15 cellular contexts compared by ENCODE assay signal in genomic region chr9:34662544-34663295, GRCh38. TPM values are rescaled to one million over a fixed set of nuclear protein-coding genes. Genes with fewer than 3 reads are reported as not detected.
A peak's percentile ranks its signal among the peaks of the same experiment; 100 is the strongest.
DNase-seq lines count a peak whose midpoint lies in the region; ATAC-seq and TF ChIP-seq lines count a peak whose summit lies in the region.
"Had no signal": no experiment of that assay in that cellular context is flagged by ENCODE, and none has a peak within 500 bp of the region (broad histone marks: within the 10 kb centered on the region; RNA-seq: fewer than 3 reads in every experiment).

CCL27 (minus strand) TSS chr9:34662657; CDS start chr9:34662633, 24 bp downstream.

- H3K4me1 Mint-ChIP-seq in activated naive CD8-positive, alpha-beta T cell treated with anti-CD3 and anti-CD28 coated beads for 36 hours = peaks cover 25% of the 10 kb centered on the region

- peak within 1 kb of the TSS; percentile 30 for H3K27ac Mint-ChIP-seq in activated naive CD8-positive, alpha-beta T cell treated with anti-CD3 and anti-CD28 coated beads for 36 hours

- peak within 1 kb of the TSS; percentile 98 for H3K27ac ChIP-seq in left ventricle myocardium inferior (replicated peaks)
- H3K27ac ChIP-seq in hepatocyte = no peak within 1 kb of the TSS
- no peak within 1 kb of the TSS for H3K27ac ChIP-seq in vagina
- H3K27ac ChIP-seq: thyroid gland had no signal

- 91% methylated on average over 4 of the region's 4 CpGs for WGBS in hepatocyte (ENCODE audit: low lambda C conversion rate, missing lambda C conversion rate)

- no peak for TF ChIP-seq CTCF in left ventricle myocardium inferior (IDR thresholded peaks at IDR 0.05; ENCODE audit: borderline replicate concordance)
- no peak for TF ChIP-seq CTCF in hepatocyte (IDR thresholded peaks at IDR 0.05; ENCODE audit: poor library complexity)
- TF ChIP-seq CTCF in vagina (IDR thresholded peaks at IDR 0.05) = no peak

- no peaks in the 10 kb centered on the region for H3K9me3 Mint-ChIP-seq in activated naive CD8-positive, alpha-beta T cell treated with anti-CD3 and anti-CD28 coated beads for 36 hours
- H3K9me3 Mint-ChIP-seq: natural killer cell treated with Interleukin-12 subunit alpha and Interleukin-12 subunit beta and Interleukin-15 and Interleukin-18, amount 100 ng/mL, for 72 hours had no signal

- no peak within 1 kb of the TSS for H3K4me3 Mint-ChIP-seq in activated naive CD8-positive, alpha-beta T cell treated with anti-CD3 and anti-CD28 coated beads for 36 hours
- H3K4me3 Mint-ChIP-seq: natural killer cell treated with Interleukin-12 subunit alpha and Interleukin-12 subunit beta and Interleukin-15 and Interleukin-18, amount 100 ng/mL, for 72 hours had no signal

- H3K4me2 ChIP-seq in hepatocyte = no peak within 1 kb of the TSS

- H3K36me3 ChIP-seq in left ventricle myocardium inferior = peaks cover 22% of the 10 kb centered on the region
- no peaks in the 10 kb centered on the region for H3K36me3 ChIP-seq in hepatocyte (replicated peaks; ENCODE audit: insufficient read depth, low read depth)
- no peaks in the 10 kb centered on the region for H3K36me3 ChIP-seq in vagina
- H3K36me3 ChIP-seq: thyroid gland had no signal

- no peak for TF ChIP-seq POLR2A in vagina (IDR thresholded peaks at IDR 0.05)

- no peaks in the 10 kb centered on the region for H3K9me2 ChIP-seq in hepatocyte (replicated peaks; ENCODE audit: insufficient read depth)

- H3K9me3 ChIP-seq in left ventricle myocardium inferior (replicated peaks) (no peaks in the 10 kb centered on the region), hepatocyte (ENCODE audit: low read depth) (no peaks in the 10 kb centered on the region), vagina (no peaks in the 10 kb centered on the region)
- H3K9me3 ChIP-seq: thyroid gland had no signal

- intact Hi-C loops in left ventricle myocardium inferior (cut with micrococcal nuclease) (no loop called here), Right ventricle myocardium inferior (cut with DNase I) (no loop called here), vagina (cut with DNase I) (no loop called here)

- no peak within 1 kb of the TSS for H3K4me3 ChIP-seq in left ventricle myocardium inferior
- no peak within 1 kb of the TSS for H3K4me3 ChIP-seq in hepatocyte
- no peak within 1 kb of the TSS for H3K4me3 ChIP-seq in vagina
- H3K4me3 ChIP-seq: thyroid gland had no signal

- H3K27me3 Mint-ChIP-seq in activated naive CD8-positive, alpha-beta T cell treated with anti-CD3 and anti-CD28 coated beads for 36 hours = no peaks in the 10 kb centered on the region
- H3K27me3 Mint-ChIP-seq: natural killer cell treated with Interleukin-12 subunit alpha and Interleukin-12 subunit beta and Interleukin-15 and Interleukin-18, amount 100 ng/mL, for 72 hours had no signal

- DNase-seq in left ventricle myocardium inferior (no peak), Right ventricle myocardium inferior (ENCODE audit: missing footprints) (no peak), hepatocyte (ENCODE audit: low spot score) (peak; percentile 4), vagina (ENCODE audit: extremely low spot score in 2 of 2) (no peak), NCI-H345 treated with DMSO at 0.1 percent for 48 hours (lab: John Stamatoyannopoulos, UW; ENCODE audit: unreplicated experiment) (no peak)
- no peak for DNase-seq in activated naive CD8-positive, alpha-beta T cell treated with anti-CD3 and anti-CD28 coated beads for 36 hours
- no peak for DNase-seq in stimulated activated CD4-positive, alpha-beta T cell treated with anti-CD3 and anti-CD28 coated beads, Interleukin-4, amount 100 ng/mL, for 24 hours
- DNase-seq: foreskin fibroblast, KBM-7, NCI-H1417, retina, thyroid gland had no signal

- H3K27me3 ChIP-seq in left ventricle myocardium inferior (ENCODE audit: low read depth) = no peaks in the 10 kb centered on the region
- H3K27me3 ChIP-seq in hepatocyte = no peaks in the 10 kb centered on the region
- no peaks in the 10 kb centered on the region for H3K27me3 ChIP-seq in vagina
- H3K27me3 ChIP-seq: thyroid gland had no signal

- ATAC-seq in Right ventricle myocardium inferior = no peak
- ATAC-seq in GM18858 (IDR thresholded peaks at IDR 0.05; ENCODE audit: unreplicated experiment) = no peak
- ATAC-seq: natural killer cell treated with Interleukin-12 subunit alpha and Interleukin-12 subunit beta and Interleukin-15 and Interleukin-18, amount 100 ng/mL, for 72 hours had no signal

- peaks cover 2% of the 10 kb centered on the region for H3K36me3 Mint-ChIP-seq in activated naive CD8-positive, alpha-beta T cell treated with anti-CD3 and anti-CD28 coated beads for 36 hours
- H3K36me3 Mint-ChIP-seq: natural killer cell treated with Interleukin-12 subunit alpha and Interleukin-12 subunit beta and Interleukin-15 and Interleukin-18, amount 100 ng/mL, for 72 hours had no signal

- H4K20me1 ChIP-seq in hepatocyte (ENCODE audit: insufficient read depth, poor library complexity, severe bottlenecking) = no peaks in the 10 kb centered on the region

- H3K79me2 ChIP-seq in hepatocyte = peaks cover 15% of the 10 kb centered on the region

- no peak within 1 kb of the TSS for H2AFZ ChIP-seq in hepatocyte

- H3K4me1 ChIP-seq in left ventricle myocardium inferior = peaks cover 29% of the 10 kb centered on the region
- peaks cover 15% of the 10 kb centered on the region for H3K4me1 ChIP-seq in hepatocyte (ENCODE audit: insufficient read depth)
- H3K4me1 ChIP-seq in vagina = peaks cover 27% of the 10 kb centered on the region

RNA-seq across cellular contexts. Expression of gene CCL27, which starts in this region (rescaled TPM):
- 0.41 TPM for total RNA-seq in left ventricle myocardium inferior
- total RNA-seq in Right ventricle myocardium inferior = not detected
- under 1 TPM in 1 of 2 experiments, not detected in 1; 0.82 TPM for total RNA-seq in activated naive CD8-positive, alpha-beta T cell treated with anti-CD3 and anti-CD28 coated beads for 36 hours
- total RNA-seq in hepatocyte = not detected in 2 replicates
- polyA plus RNA-seq in hepatocyte = 0.81 TPM in 1 of 2 replicates, not detected in the other
- not detected for total RNA-seq in vagina
- total RNA-seq: liver; natural killer cell treated with Interleukin-12 subunit alpha and Interleukin-12 subunit beta and Interleukin-15 and Interleukin-18, amount 100 ng/mL, for 72 hours had no signal
- polyA plus RNA-seq: liver had no signal

Comparison
In these comparisons a context has a peak if more than half of its experiments do, and no peak if none do; other contexts are left out.
1. Peak in DNase-seq in hepatocyte; RNA of the gene not detected or under 1 TPM.